In the genomic region with DNA sequence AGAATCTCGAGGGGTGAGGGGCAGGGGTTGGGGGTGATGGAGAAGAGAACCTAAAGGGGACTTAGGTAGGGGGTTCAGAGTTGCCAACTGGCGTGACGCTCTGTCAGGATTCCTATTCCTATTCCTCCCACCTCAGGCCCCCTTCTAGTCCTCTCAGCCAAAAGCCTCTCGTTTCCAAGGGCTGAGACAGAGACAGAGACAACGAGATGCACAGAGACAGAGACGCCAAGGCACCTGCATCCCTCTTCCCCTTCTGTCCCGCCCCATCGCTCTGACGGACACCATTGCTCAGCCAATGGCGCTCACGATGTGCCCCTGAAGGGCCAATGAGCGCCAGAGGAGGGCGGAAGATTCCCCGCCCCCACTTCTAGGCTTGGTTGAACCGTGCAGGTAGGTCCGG, we compare ENCODE assay signal across 8 cellular contexts.
DNase-seq lines count a peak whose midpoint lies in the region; ATAC-seq, FAIRE-seq and TF ChIP-seq lines count a peak whose summit lies in the region.
"Not testable (repeated sequence)": the region's sequence is repeated elsewhere in the genome, so short reads cannot be mapped to it uniquely, and the experiment has no call there.

No MANE protein-coding gene starts in this region.

- FAIRE-seq in G401.6 (lab: Jason Lieb, UNC): peak; percentile 96

- TF ChIP-seq POLR2A in body of pancreas (IDR thresholded peaks at IDR 0.05): not testable (repeated sequence)
- peak; percentile 38 for TF ChIP-seq POLR2A in prostate gland (IDR thresholded peaks at IDR 0.05)

- 0 to 1% methylated on average over 6 to 14 of the region's 16 CpGs for WGBS in body of pancreas, 2 donors
- WGBS in hepatocyte (ENCODE audit: low lambda C conversion rate, missing lambda C conversion rate): 0% methylated on average over 1 of the region's 16 CpGs
- 1% methylated on average over 15 of the region's 16 CpGs for WGBS in prostate gland

- TF ChIP-seq CTCF in activated B cell treated with CpG ODN at 0.5 μM for 24 hours (IDR thresholded peaks at IDR 0.05); hepatocyte (IDR thresholded peaks at IDR 0.05; ENCODE audit: poor library complexity); prostate gland (IDR thresholded peaks at IDR 0.05): not testable (repeated sequence)
- TF ChIP-seq CTCF in body of pancreas (IDR thresholded peaks at IDR 0.05): peak in 2 of 7 experiments; percentile 3 to 4

- not testable (repeated sequence) for H3K4me1 ChIP-seq in body of pancreas; hepatocyte (ENCODE audit: insufficient read depth); prostate gland (replicated peaks)

- H2AFZ ChIP-seq in hepatocyte: peak overlapping the region; percentile 60

- not testable (repeated sequence) for H4K20me1 ChIP-seq in hepatocyte (ENCODE audit: insufficient read depth, poor library complexity, severe bottlenecking)

- not testable (repeated sequence) for H3K36me3 Mint-ChIP-seq in activated B cell treated with CpG ODN at 0.5 μM for 24 hours (ENCODE audit: low read depth)

- intact Hi-C loops in activated B cell treated with CpG ODN at 0.5 μM for 24 hours (cut with micrococcal nuclease); body of pancreas (cut with DNase I); prostate gland (cut with DNase I): not testable (repeated sequence)

- not testable (repeated sequence) for H3K27me3 ChIP-seq in body of pancreas; hepatocyte; prostate gland (replicated peaks; ENCODE audit: insufficient read depth)

- H3K79me2 ChIP-seq in hepatocyte: not testable (repeated sequence)

- not testable (repeated sequence) for H3K4me1 Mint-ChIP-seq in activated B cell treated with CpG ODN at 0.5 μM for 24 hours; stimulated activated naive CD8-positive, alpha-beta T cell treated with anti-CD3 and anti-CD28 coated beads, Interleukin-15, amount 100 ng/mL, for 72 hours

- CTCF ChIA-PET in activated B cell treated with CpG ODN at 0.5 μM for 24 hours (lab: Charles Lee): not testable (repeated sequence)

- DNase-seq in activated B cell treated with CpG ODN at 0.5 μM for 24 hours (peak; percentile 64), body of pancreas (peak; percentile 80 to 89 (median 85)), hepatocyte (ENCODE audit: low spot score) (peak; percentile 43), prostate gland (ENCODE audit: low spot score) (peak; percentile 75)
- DNase-seq in stimulated activated naive CD8-positive, alpha-beta T cell treated with anti-CD3 and anti-CD28 coated beads, Interleukin-15, amount 100 ng/mL, for 72 hours: peak; percentile 69 to 83

- POLR2A ChIA-PET in activated B cell treated with CpG ODN at 0.5 μM for 24 hours (lab: Charles Lee): not testable (repeated sequence)

- peak overlapping the region; percentile 70 for H3K4me2 ChIP-seq in hepatocyte

- ATAC-seq in GM21786 (IDR thresholded peaks at IDR 0.05; ENCODE audit: unreplicated experiment): peak; percentile 98
- peak; percentile 93 for ATAC-seq in HG03571 (IDR thresholded peaks at IDR 0.05; ENCODE audit: unreplicated experiment)
- peak; percentile 100 for ATAC-seq in activated B cell treated with CpG ODN at 0.5 μM for 24 hours (ENCODE audit: low read depth)
- peak; percentile 100 for ATAC-seq in body of pancreas
- ATAC-seq in stimulated activated naive CD8-positive, alpha-beta T cell treated with anti-CD3 and anti-CD28 coated beads, Interleukin-15, amount 100 ng/mL, for 72 hours: peak; percentile 99

- peak overlapping the region; percentile 80 for H3K4me3 Mint-ChIP-seq in activated B cell treated with CpG ODN at 0.5 μM for 24 hours
- peak overlapping the region; percentile 76 to 77 for H3K4me3 Mint-ChIP-seq in stimulated activated naive CD8-positive, alpha-beta T cell treated with anti-CD3 and anti-CD28 coated beads, Interleukin-15, amount 100 ng/mL, for 72 hours

- not testable (repeated sequence) for H3K36me3 ChIP-seq in body of pancreas (replicated peaks in 1 of 2; ENCODE audit: insufficient read depth in 1 of 2, low read depth in 2 of 2); hepatocyte (replicated peaks; ENCODE audit: insufficient read depth, low read depth); prostate gland

- not testable (repeated sequence) for H3K9me3 ChIP-seq in body of pancreas; hepatocyte (ENCODE audit: low read depth); prostate gland

- H3K27ac ChIP-seq in body of pancreas, hepatocyte, prostate gland: not testable (repeated sequence)

- peak overlapping the region; percentile 24 for H3K27ac Mint-ChIP-seq in activated B cell treated with CpG ODN at 0.5 μM for 24 hours
- H3K27ac Mint-ChIP-seq in stimulated activated naive CD8-positive, alpha-beta T cell treated with anti-CD3 and anti-CD28 coated beads, Interleukin-15, amount 100 ng/mL, for 72 hours: peak overlapping the region in 1 of 2 donors; percentile 34

- H3K4me3 ChIP-seq in body of pancreas (peak overlapping the region in 1 of 2 donors; percentile 69), prostate gland (peak overlapping the region; percentile 62 to 69)
- not testable (repeated sequence) for H3K4me3 ChIP-seq in hepatocyte

- not testable (repeated sequence) for H3K27me3 Mint-ChIP-seq in activated B cell treated with CpG ODN at 0.5 μM for 24 hours; stimulated activated naive CD8-positive, alpha-beta T cell treated with anti-CD3 and anti-CD28 coated beads, Interleukin-15, amount 100 ng/mL, for 72 hours

- H3K9me3 Mint-ChIP-seq in activated B cell treated with CpG ODN at 0.5 μM for 24 hours; stimulated activated naive CD8-positive, alpha-beta T cell treated with anti-CD3 and anti-CD28 coated beads, Interleukin-15, amount 100 ng/mL, for 72 hours: not testable (repeated sequence)

- H3K9me2 ChIP-seq in hepatocyte (replicated peaks; ENCODE audit: insufficient read depth): not testable (repeated sequence)
